7 cellular contexts compared by ENCODE assay signal in the genomic region with DNA sequence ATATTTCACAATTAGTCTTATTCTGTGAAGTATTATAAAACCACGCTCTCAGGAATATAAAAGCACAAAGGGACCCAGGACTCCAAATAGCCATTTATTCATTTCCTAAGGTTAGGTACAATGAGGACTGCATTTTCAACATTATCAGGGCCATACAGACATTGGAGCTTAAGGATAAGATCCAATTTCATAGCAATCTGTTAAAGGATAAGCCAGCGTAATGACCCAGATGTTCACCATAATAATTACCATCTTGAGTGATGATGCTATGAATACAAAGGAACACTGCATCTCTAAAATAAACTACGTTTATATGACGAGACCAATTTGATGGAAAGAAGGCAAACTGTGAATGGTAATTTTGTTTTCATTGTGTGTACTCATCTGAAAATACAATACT.
DNase-seq lines count a peak whose midpoint lies in the region; ATAC-seq, FAIRE-seq and TF ChIP-seq lines count a peak whose summit lies in the region.
"Not testable (repeated sequence)": the region's sequence is repeated elsewhere in the genome, so short reads cannot be mapped to it uniquely, and the experiment has no call there.

No MANE protein-coding gene starts in this region.

- H3K4me2 ChIP-seq in SK-N-SH = not testable (repeated sequence)
- H3K4me2 ChIP-seq in HepG2 (ENCODE audit: low read depth, low read length) = peak overlapping the region; percentile 51

- not testable (repeated sequence) for FAIRE-seq in HepG2 (lab: Jason Lieb, UNC)

- H4K20me1 ChIP-seq in SK-N-SH (ENCODE audit: insufficient read depth) (peaks cover 83% of the 10 kb centered on the region), HepG2 (ENCODE audit: insufficient read depth, low read length) (peaks cover 14% of the 10 kb centered on the region)

- TF ChIP-seq RAD21 in SK-N-SH (IDR thresholded peaks at IDR 0.05; ENCODE audit: low read length); HepG2 (CRISPR knock-in tag; IDR thresholded peaks at IDR 0.05): not testable (repeated sequence)

- H3K4me1 ChIP-seq in SK-N-SH (ENCODE audit: control insufficient read depth in 1 of 2, insufficient read depth in 2 of 2, low read depth in 1 of 2, low read length in 1 of 2); HepG2 (ENCODE audit: insufficient read depth, low read length): not testable (repeated sequence)

- not testable (repeated sequence) for H3F3A ChIP-seq in SK-N-SH (replicated peaks; ENCODE audit: insufficient read depth)

- TF ChIP-seq CTCF in SK-N-SH (IDR thresholded peaks at IDR 0.05); HepG2 (CRISPR knock-in tag; IDR thresholded peaks at IDR 0.05): not testable (repeated sequence)

- H2AFZ ChIP-seq in SK-N-SH (ENCODE audit: low read depth); HepG2 (ENCODE audit: low read length): not testable (repeated sequence)

- H3K27ac ChIP-seq in SK-N-SH (ENCODE audit: low read depth in 2 of 2, low read length in 1 of 2); HepG2 (ENCODE audit: extremely low read length, insufficient read depth, low read length): not testable (repeated sequence)

- whole genome bisulfite sequencing in SK-N-SH (ENCODE audit: low lambda C conversion rate) = 64% methylated on average over 4 of the region's 4 CpGs
- WGBS in HepG2 (ENCODE audit: low lambda C conversion rate) = 46% methylated on average over 4 of the region's 4 CpGs

- not testable (repeated sequence) for H3K4me3 ChIP-seq in SK-N-SH (ENCODE audit: low read depth in 2 of 2, low read length in 1 of 2); HepG2 (replicated peaks in 1 of 3; ENCODE audit: insufficient read depth in 1 of 3, low read depth in 2 of 3, low read length in 3 of 3)

- not testable (repeated sequence) for H3K9me2 ChIP-seq in SK-N-SH

- not testable (repeated sequence) for H3K27me3 ChIP-seq in SK-N-SH (ENCODE audit: insufficient read depth); HepG2 (ENCODE audit: control insufficient read depth in 1 of 2, insufficient read depth in 2 of 2, low read length in 2 of 2)

- TF ChIP-seq POLR2A in HepG2 (IDR thresholded peaks at IDR 0.05; ENCODE audit: insufficient read depth in 1 of 2, low read depth in 2 of 2, low read length in 2 of 2) = not testable (repeated sequence)

- DNase-seq in DMS 273 treated with DMSO at 0.1 percent for 48 hours (lab: John Stamatoyannopoulos, UW) = peak; percentile 5
- DNase-seq in NCI-H1417 (lab: John Stamatoyannopoulos, UW) = peak in 2 of 3 experiments; percentile 12 to 47
- peak; percentile 44 for DNase-seq in NCI-H2171 (lab: John Stamatoyannopoulos, UW)
- DNase-seq in NCI-H524 treated with DMSO at 0.1 percent for 48 hours (lab: John Stamatoyannopoulos, UW) = peak; percentile 89
- DNase-seq in NCI-H82 (lab: John Stamatoyannopoulos, UW) = peak; percentile 88
- not testable (repeated sequence) for DNase-seq in SK-N-SH; HepG2 (ENCODE audit: low spot score)

- intact Hi-C loops in HepG2 (cut with micrococcal nuclease; ENCODE audit: unreplicated experiment) = not testable (repeated sequence)

- not testable (repeated sequence) for H3K9ac ChIP-seq in SK-N-SH; HepG2 (ENCODE audit: insufficient read depth, low read depth, low read length)

- not testable (repeated sequence) for ATAC-seq in HepG2

- not testable (repeated sequence) for H3K9me3 ChIP-seq in SK-N-SH; HepG2 (ENCODE audit: low read length)

- H3K36me3 ChIP-seq in SK-N-SH (replicated peaks in 1 of 2; ENCODE audit: control insufficient read depth in 1 of 2, insufficient read depth in 2 of 2, low read length in 1 of 2); HepG2 (replicated peaks in 1 of 2; ENCODE audit: control insufficient read depth in 1 of 2, insufficient read depth in 2 of 2, low read length in 2 of 2): not testable (repeated sequence)

- in situ Hi-C loops in HepG2 (cut with HindIII; ENCODE audit: extremely low pct_ligation_motif_present, low pct_unique_long_range_greater_than_20kb) = not testable (repeated sequence)

- not testable (repeated sequence) for TF ChIP-seq EP300 in SK-N-SH (IDR thresholded peaks at IDR 0.05; ENCODE audit: borderline replicate concordance in 1 of 2, low read depth in 1 of 2, low read length in 1 of 2); HepG2 (IDR thresholded peaks at IDR 0.05; ENCODE audit: low read depth in 2 of 2, low read length in 2 of 2); HepG2 (CRISPR knock-in tag; IDR thresholded peaks at IDR 0.05; ENCODE audit: borderline replicate concordance)

- H3K79me2 ChIP-seq in SK-N-SH (ENCODE audit: insufficient read depth) (peaks cover 88% of the 10 kb centered on the region), HepG2 (ENCODE audit: insufficient read depth, low read length) (peaks cover 70% of the 10 kb centered on the region)

- CTCF ChIA-PET in SK-N-SH (lab: Yijun Ruan, JAX); HepG2 (lab: Yijun Ruan, JAX; ENCODE audit: low intra/inter-chr PET ratio, low total read pairs): not testable (repeated sequence)

- not testable (repeated sequence) for BruUV-seq in HepG2 (replicated peaks; lab: Mats Ljungman, UMichigan)

- POLR2A ChIA-PET in SK-N-SH (lab: Yijun Ruan, JAX); HepG2 (lab: Yijun Ruan, JAX): not testable (repeated sequence)

TF ChIP-seq in SK-N-SH, 30 proteins besides CTCF, POLR2A, EP300 and RAD21:
- TF ChIP-seq GATA2 (CRISPR knock-in tag; IDR thresholded peaks at IDR 0.05) = 0 out of 2 replicates have a peak, but pooled peaks have one; percentile 20
